9 cellular contexts compared by ENCODE assay signal in the genomic region with DNA sequence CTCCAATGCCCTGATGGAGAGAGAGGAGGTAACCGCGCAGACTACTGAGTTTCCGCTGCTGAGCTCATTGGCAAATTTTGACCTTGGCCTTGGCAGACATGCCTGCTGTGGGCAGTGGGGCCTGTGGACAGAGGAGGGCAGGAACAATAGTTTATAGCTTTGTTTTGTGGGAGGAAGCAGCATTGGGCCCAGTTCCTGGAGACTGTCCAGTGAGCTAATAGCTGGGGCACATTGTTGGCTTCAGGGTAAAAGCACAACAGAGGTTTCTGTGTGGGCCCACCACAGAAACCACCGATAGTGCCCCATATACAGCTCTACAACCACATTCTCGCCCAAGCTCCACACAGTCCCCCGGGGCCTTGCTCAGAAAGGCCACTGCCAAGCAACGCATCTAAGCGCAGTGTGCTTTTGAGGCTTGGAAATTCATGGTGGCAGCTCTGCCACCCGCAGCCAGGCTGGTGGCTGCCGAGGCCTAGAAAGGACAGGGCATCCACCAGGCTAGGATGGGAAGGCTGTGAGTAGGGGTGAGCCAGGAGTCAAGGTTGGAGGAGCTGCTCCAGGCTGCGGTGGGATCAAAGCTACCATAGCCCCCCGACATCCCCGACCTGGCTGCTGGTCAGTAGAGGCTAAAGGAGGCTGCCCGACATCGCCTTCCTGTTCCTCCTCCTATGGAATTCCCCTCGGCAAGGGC. TPM values are rescaled to one million over a fixed set of nuclear protein-coding genes. Genes with fewer than 3 reads are reported as not detected.
A peak's percentile ranks its signal among the peaks of the same experiment; 100 is the strongest.
DNase-seq lines count a peak whose midpoint lies in the region; ATAC-seq, FAIRE-seq and TF ChIP-seq lines count a peak whose summit lies in the region.
"Had no signal": no experiment of that assay in that cellular context is flagged by ENCODE, and none has a peak within 500 bp of the region (broad histone marks: within the 10 kb centered on the region; RNA-seq: fewer than 3 reads in every experiment).

No MANE protein-coding gene starts in this region.

- no peak for ATAC-seq in Right ventricle myocardium inferior
- ATAC-seq in left ventricle myocardium superior = no peak
- ATAC-seq in HG03565 (IDR thresholded peaks at IDR 0.05; ENCODE audit: unreplicated experiment) = peak; percentile 57
- no peak for ATAC-seq in GM21528 (IDR thresholded peaks at IDR 0.05; ENCODE audit: low FRiP score, unreplicated experiment)

- H3K79me2 ChIP-seq in endothelial cell of umbilical vein (ENCODE audit: control insufficient read depth, insufficient read depth, low read length) = no peaks in the 10 kb centered on the region

- CTCF ChIA-PET in endothelial cell of umbilical vein (lab: Charles Lee) = interaction anchor here (0.8 to 2.6 kb wide), 10 partner anchors 7 to 1033 kb away, joined by 3 to 16 read pairs (median 3); partner anchors contain the start of gene SLC30A1

- H3K4me2 ChIP-seq in endothelial cell of umbilical vein (ENCODE audit: insufficient read depth, low read length) = no peak overlapping the region

- BruUV-seq in endothelial cell of umbilical vein (replicated peaks; lab: Mats Ljungman, UMichigan) = no TSS peak

- H3K27me3 ChIP-seq in endothelial cell of umbilical vein (ENCODE audit: control insufficient read depth in 2 of 2, insufficient read depth in 2 of 2, low read length in 2 of 2) (no peaks in the 10 kb centered on the region), tibial artery (no peaks in the 10 kb centered on the region), uterus (no peaks in the 10 kb centered on the region)
- H3K27me3 ChIP-seq: dorsolateral prefrontal cortex had no signal

- H3K9me3 ChIP-seq in endothelial cell of umbilical vein (replicated peaks; ENCODE audit: control insufficient read depth, insufficient read depth, low read length) = no peaks in the 10 kb centered on the region
- H3K9me3 ChIP-seq in tibial artery = no peaks in the 10 kb centered on the region
- no peaks in the 10 kb centered on the region for H3K9me3 ChIP-seq in kidney (ENCODE audit: control insufficient read depth in 1 of 2, low read length in 2 of 2)
- H3K9me3 ChIP-seq in uterus = no peaks in the 10 kb centered on the region

- FAIRE-seq in endothelial cell of umbilical vein (lab: Jason Lieb, UNC) (no peak), kidney (lab: Jason Lieb, UNC) (no peak)

- TF ChIP-seq POLR2A in endothelial cell of umbilical vein (IDR thresholded peaks at IDR 0.05; ENCODE audit: low read depth, low read length) (no peak), uterus (IDR thresholded peaks at IDR 0.05) (no peak)

- H3K4me3 ChIP-seq in endothelial cell of umbilical vein (replicated peaks in 1 of 3; ENCODE audit: insufficient read depth in 1 of 3, low read depth in 1 of 3, low read length in 3 of 3) (no peak overlapping the region), tibial artery (no peak overlapping the region), kidney (ENCODE audit: low read length in 2 of 2) (no peak overlapping the region), uterus (no peak overlapping the region)
- H3K4me3 ChIP-seq: dorsolateral prefrontal cortex had no signal

- H3K4me1 ChIP-seq in endothelial cell of umbilical vein (ENCODE audit: control insufficient read depth, extremely low read depth, insufficient read depth, low read length) (peaks cover 2% of the 10 kb centered on the region), tibial artery (peaks cover 0 to 35% (median 19%) of the 10 kb centered on the region in 4 donors), kidney (ENCODE audit: control insufficient read depth in 1 of 2, insufficient read depth in 1 of 2, low read depth in 1 of 2, low read length in 2 of 2) (peaks cover 0 to 2% of the 10 kb centered on the region in 2 donors), uterus (no peaks in the 10 kb centered on the region)

- DNase-seq in Right ventricle myocardium inferior (ENCODE audit: missing footprints) = peak; percentile 58
- DNase-seq in left ventricle myocardium superior = no peak
- DNase-seq in endothelial cell of umbilical vein (ENCODE audit: low read depth, low spot score) = peak; percentile 38
- DNase-seq in tibial artery = no peak
- no peak for DNase-seq in kidney
- no peak for DNase-seq in uterus
- DNase-seq: dorsolateral prefrontal cortex had no signal

- no peak overlapping the region for H2AFZ ChIP-seq in endothelial cell of umbilical vein (ENCODE audit: low read depth, low read length)

- dilution Hi-C loops in endothelial cell of umbilical vein (cut with MboI; ENCODE audit: extremely low pct_ligation_motif_present, low sequenced_read_pairs) = no loop called here

- POLR2A ChIA-PET in endothelial cell of umbilical vein (lab: Charles Lee) = no interaction called here

- H3K27ac ChIP-seq in endothelial cell of umbilical vein (ENCODE audit: insufficient read depth, low read depth, low read length) (no peak overlapping the region), tibial artery (peak overlapping the region; percentile 57 to 60), kidney (ENCODE audit: low read depth in 2 of 2, low read length in 2 of 2) (no peak overlapping the region), uterus (no peak overlapping the region)
- H3K27ac ChIP-seq: dorsolateral prefrontal cortex had no signal

- TF ChIP-seq CTCF in endothelial cell of umbilical vein (IDR thresholded peaks at IDR 0.05; ENCODE audit: extremely low read depth in 1 of 2, insufficient read depth in 1 of 2, low read depth in 1 of 2, low read length in 2 of 2) (no peak), tibial artery (IDR thresholded peaks at IDR 0.05) (no peak), kidney (IDR thresholded peaks at IDR 0.05; ENCODE audit: borderline replicate concordance, extremely low read depth, insufficient read depth) (no peak), uterus (IDR thresholded peaks at IDR 0.05) (no peak)

- H3K9ac ChIP-seq in endothelial cell of umbilical vein (replicated peaks; ENCODE audit: extremely low read depth, insufficient read depth, low read length) (no peak overlapping the region), kidney (ENCODE audit: low read length in 2 of 2) (no peak overlapping the region)

- intact Hi-C loops in Right ventricle myocardium inferior (cut with DNase I) (loop anchor here (5.0 kb wide), 1 partner anchor 55 kb away; the partner anchor contains the start of gene SLC30A1), left ventricle myocardium superior (cut with micrococcal nuclease) (no loop called here), endothelial cell of umbilical vein (cut with micrococcal nuclease) (no loop called here), tibial artery (cut with DNase I; ENCODE audit: low total_unique reads) (no loop called here), kidney (cut with DNase I) (no loop called here), uterus (cut with DNase I; ENCODE audit: low total_unique reads) (no loop called here)

- H3K9me1 ChIP-seq in endothelial cell of umbilical vein (replicated peaks; ENCODE audit: control insufficient read depth, extremely low read depth, insufficient read depth, low read length) = no peaks in the 10 kb centered on the region

- H3K36me3 ChIP-seq in endothelial cell of umbilical vein (ENCODE audit: control insufficient read depth in 2 of 2, extremely low read depth in 1 of 2, insufficient read depth in 2 of 2, low read length in 2 of 2) (no peaks in the 10 kb centered on the region), tibial artery (no peaks in the 10 kb centered on the region), kidney (ENCODE audit: control insufficient read depth in 1 of 2, insufficient read depth in 2 of 2, low read length in 2 of 2) (no peaks in the 10 kb centered on the region), uterus (no peaks in the 10 kb centered on the region)

- no peaks in the 10 kb centered on the region for H4K20me1 ChIP-seq in endothelial cell of umbilical vein (replicated peaks; ENCODE audit: control insufficient read depth, extremely low read depth, insufficient read depth, low read length)

TF ChIP-seq in endothelial cell of umbilical vein, 7 proteins besides CTCF, POLR2A, EP300 and RAD21 (continues in another document):
- TF ChIP-seq JUN (IDR thresholded peaks at IDR 0.05; ENCODE audit: borderline replicate concordance, insufficient read depth, insufficient read length, low read depth) (no peak), GATA2 (IDR thresholded peaks at IDR 0.05; ENCODE audit: insufficient read depth, insufficient read length, low read depth, low read length) (no peak), EZH2 (IDR thresholded peaks at IDR 0.05; ENCODE audit: borderline replicate concordance, low read depth, low read length, severe bottlenecking) (no peak), POLR2AphosphoS5 (IDR thresholded peaks at IDR 0.05; ENCODE audit: insufficient read depth, low read depth, low read length) (no peak)
- TF ChIP-seq, protein P1, sequence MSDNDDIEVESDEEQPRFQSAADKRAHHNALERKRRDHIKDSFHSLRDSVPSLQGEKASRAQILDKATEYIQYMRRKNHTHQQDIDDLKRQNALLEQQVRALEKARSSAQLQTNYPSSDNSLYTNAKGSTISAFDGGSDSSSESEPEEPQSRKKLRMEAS (IDR thresholded peaks at IDR 0.05; ENCODE audit: insufficient read depth, insufficient read length) = no peak

RNA-seq across cellular contexts. Expression of gene NEK2, which starts 43.2 kb away (rescaled TPM):
- total RNA-seq in Right ventricle myocardium inferior = 0.32 TPM
- total RNA-seq in left ventricle myocardium superior = 0.25 TPM
- total RNA-seq in endothelial cell of umbilical vein = 19.0 and 20.3 TPM in 2 replicates
- 4.1 and 6.6 TPM in 2 replicates for polyA plus RNA-seq in endothelial cell of umbilical vein
- 12.9 and 13.5 TPM in 2 replicates for polyA plus RNA-seq in endothelial cell of umbilical vein (2011; cell fraction: cytosol; rRNA removed)
- polyA plus RNA-seq in endothelial cell of umbilical vein (2011; cell fraction: nucleus; rRNA removed) = 7.9 and 10.6 TPM in 2 replicates
- polyA plus RNA-seq in endothelial cell of umbilical vein (2012) = 7.9 and 18.5 TPM in 2 replicates
- polyA minus RNA-seq in endothelial cell of umbilical vein = 10.0 and 10.3 TPM in 2 replicates
- polyA minus RNA-seq in endothelial cell of umbilical vein (2011; cell fraction: cytosol; rRNA and poly(A)+ RNA removed) = 38.7 TPM
- polyA minus RNA-seq in endothelial cell of umbilical vein (2011; cell fraction: nucleus; rRNA and poly(A)+ RNA removed) = 5.2 and 5.6 TPM in 2 replicates
- 0.35 TPM for total RNA-seq in kidney
- polyA plus RNA-seq in kidney (ENCODE audit: insufficient read depth, low read depth, low replicate concordance) = not detected
- 10 to 100 TPM in 1 of 4 donors, not detected in 3; 17.7 TPM for total RNA-seq in uterus

RNA-seq across cellular contexts. Expression of gene SLC30A1, which starts 53.3 kb away (rescaled TPM):
- 11.5 TPM for total RNA-seq in Right ventricle myocardium inferior
- 11.5 TPM for total RNA-seq in left ventricle myocardium superior
- 21.5 and 22.1 TPM in 2 replicates for total RNA-seq in endothelial cell of umbilical vein
- polyA plus RNA-seq in endothelial cell of umbilical vein = 4.2 and 5.5 TPM in 2 replicates
- 4.5 and 4.8 TPM in 2 replicates for polyA plus RNA-seq in endothelial cell of umbilical vein (2011; cell fraction: cytosol; rRNA removed)
- 4.4 and 7.3 TPM in 2 replicates for polyA plus RNA-seq in endothelial cell of umbilical vein (2011; cell fraction: nucleus; rRNA removed)
- polyA plus RNA-seq in endothelial cell of umbilical vein (2012) = 13.9 and 17.7 TPM in 2 replicates
- polyA minus RNA-seq in endothelial cell of umbilical vein = 11.8 and 14.7 TPM in 2 replicates
- polyA minus RNA-seq in endothelial cell of umbilical vein (2011; cell fraction: cytosol; rRNA and poly(A)+ RNA removed) = 43.8 TPM
- polyA minus RNA-seq in endothelial cell of umbilical vein (2011; cell fraction: nucleus; rRNA and poly(A)+ RNA removed) = 13.7 and 18.0 TPM in 2 replicates
- 37.7 TPM for total RNA-seq in kidney
- polyA plus RNA-seq in kidney (ENCODE audit: insufficient read depth, low read depth, low replicate concordance) = 8.2 TPM
- total RNA-seq in uterus = 10 to 100 TPM; 12.8 to 44.7 (median 19.1) TPM

Comparison
In these comparisons a context has a peak if more than half of its experiments do, and no peak if none do; other contexts are left out.
1. DNase-seq: peak in Right ventricle myocardium inferior (single experiment) and endothelial cell of umbilical vein (single experiment); none in left ventricle myocardium superior (single experiment), tibial artery (0 of 2), kidney (single experiment) and uterus (0 of 2).
2. H3K27ac ChIP-seq: peak in tibial artery (2 of 2); none in endothelial cell of umbilical vein (single experiment), kidney (0 of 2) and uterus (0 of 2).